ENCODE assay signal across 9 cellular contexts in genomic region chr16:3950343-3951193, GRCh38.
DNase-seq lines count a peak whose midpoint lies in the region; ATAC-seq and TF ChIP-seq lines count a peak whose summit lies in the region.
"Had no signal": no experiment of that assay in that cellular context is flagged by ENCODE, and none has a peak within 500 bp of the region (broad histone marks: within the 10 kb centered on the region; RNA-seq: fewer than 3 reads in every experiment).

No MANE protein-coding gene starts in this region.

- peak overlapping the region; percentile 29 for H3K4me3 ChIP-seq in BJ (ENCODE audit: low read depth, low read length)
- H3K4me3 ChIP-seq in esophagus squamous epithelium, result peak overlapping the region in 3 of 4 donors; percentile 10 to 49 (median 11)
- H3K4me3 ChIP-seq in ovary, result peak overlapping the region; percentile 23

- H3K27ac ChIP-seq in esophagus squamous epithelium (peak overlapping the region; percentile 74 to 89 (median 86)), ovary (peak overlapping the region; percentile 43 to 75)

- DNase-seq in BJ (ENCODE audit: low read depth), result peak; percentile 96
- DNase-seq in NCI-H446 treated with DMSO at 0.1 percent for 48 hours (lab: John Stamatoyannopoulos, UW), result peak; percentile 73
- no peak for DNase-seq in esophagus squamous epithelium (lab: John Stamatoyannopoulos, UW)
- peak; percentile 82 to 92 (median 86) for DNase-seq in ovary
- DNase-seq in stimulated activated naive CD8-positive, alpha-beta T cell treated with anti-CD3 and anti-CD28 coated beads, Interleukin-15, Interleukin-2, amounts not matched to agents 100 U/mL and 50 U/mL, for 24 hours, result no peak
- no peak for DNase-seq in NCI-H345 (lab: John Stamatoyannopoulos, UW)
- DNase-seq: stimulated activated CD4-positive, alpha-beta T cell treated with anti-CD3 and anti-CD28 coated beads, Interleukin-4, amount 100 ng/mL, for 1 hour had no signal

- peak; percentile 20 for TF ChIP-seq EP300 in ovary (IDR thresholded peaks at IDR 0.05)

- intact Hi-C loops in esophagus squamous epithelium (cut with DNase I) (no loop called here), ovary (cut with DNase I) (loop anchor here in 1 of 4 donors (5.0 kb wide), 1 partner anchor 73 kb away; no protein-coding TSS in a partner anchor)

- H3K4me1 ChIP-seq in esophagus squamous epithelium (peaks cover 28 to 78% (median 51%) of the 10 kb centered on the region in 3 donors), ovary (ENCODE audit: insufficient read depth) (peaks cover 19% of the 10 kb centered on the region)

- no peaks in the 10 kb centered on the region for H3K27me3 ChIP-seq in BJ (ENCODE audit: control insufficient read depth, insufficient read depth, low read length)
- peaks cover 0 to 5% (median 0%) of the 10 kb centered on the region in 4 donors for H3K27me3 ChIP-seq in esophagus squamous epithelium
- no peaks in the 10 kb centered on the region for H3K27me3 ChIP-seq in ovary

- H3K9me3 ChIP-seq in esophagus squamous epithelium, result no peaks in the 10 kb centered on the region
- H3K9me3 ChIP-seq in ovary, result no peaks in the 10 kb centered on the region

- TF ChIP-seq CTCF in BJ (IDR thresholded peaks at IDR 0.05; ENCODE audit: insufficient read depth, low read depth, low read length) (no peak), esophagus squamous epithelium (IDR thresholded peaks at IDR 0.05) (no peak), ovary (IDR thresholded peaks at IDR 0.05) (no peak)

- no peak for TF ChIP-seq POLR2A in esophagus squamous epithelium (IDR thresholded peaks at IDR 0.05)
- TF ChIP-seq POLR2A in ovary (IDR thresholded peaks at IDR 0.05), result no peak

- POLR2A ChIA-PET in BJ (lab: Charles Lee), result interaction anchor here (0.5 to 0.6 kb wide), 2 partner anchors 91 to 101 kb away, joined by 18 to 35 read pairs; no protein-coding TSS in a partner anchor

- ATAC-seq in stimulated activated naive CD8-positive, alpha-beta T cell treated with anti-CD3 and anti-CD28 coated beads, Interleukin-15, Interleukin-2, amounts not matched to agents 100 U/mL and 50 U/mL, for 24 hours, result no peak
- ATAC-seq in HG02763 (IDR thresholded peaks at IDR 0.05; ENCODE audit: unreplicated experiment) (no peak), GM21529 (IDR thresholded peaks at IDR 0.05; ENCODE audit: unreplicated experiment) (no peak)

- H3K36me3 ChIP-seq in BJ (ENCODE audit: control insufficient read depth, insufficient read depth, low read length) (no peaks in the 10 kb centered on the region), esophagus squamous epithelium (no peaks in the 10 kb centered on the region), ovary (no peaks in the 10 kb centered on the region)

- 20 to 43% methylated on average over 11 to 23 of the region's 32 CpGs for WGBS in esophagus squamous epithelium, 2 donors
- 10 to 11% (median 10%) methylated on average over 32 of the region's 32 CpGs for WGBS in ovary, 3 donors

- CTCF ChIA-PET in BJ (lab: Yijun Ruan, JAX), result interaction anchor here (0.9 to 3.3 kb wide), 3 partner anchors 11 to 452 kb away, joined by 4 to 14 read pairs (median 10); no protein-coding TSS in a partner anchor

Comparison
In these comparisons a context has a peak if more than half of its experiments do, and no peak if none do; other contexts are left out.
1. DNase-seq: peak in BJ (single experiment), NCI-H446 treated with DMSO at 0.1 percent for 48 hours (single experiment) and ovary (5 of 5); none in esophagus squamous epithelium (single experiment), stimulated activated naive CD8-positive, alpha-beta T cell treated with anti-CD3 and anti-CD28 coated beads, Interleukin-15, Interleukin-2, amounts not matched to agents 100 U/mL and 50 U/mL, for 24 hours (single experiment) and NCI-H345 (single experiment).
2. Peak in every context shown above with its lines, with median percentiles within 50 percentile points of each other: H3K4me3 ChIP-seq.